ENCODE assay signal across 20 cellular contexts in genomic region chr3:117688583-117688982, GRCh38.
A peak's percentile ranks its signal among the peaks of the same experiment; 100 is the strongest.
DNase-seq lines count a peak whose midpoint lies in the region; TF ChIP-seq lines count a peak whose summit lies in the region.
"Had no signal": no experiment of that assay in that cellular context is flagged by ENCODE, and none has a peak within 500 bp of the region (broad histone marks: within the 10 kb centered on the region; RNA-seq: fewer than 3 reads in every experiment).

No MANE protein-coding gene starts in this region.

- H3K27me3 Mint-ChIP-seq in H9 (ENCODE audit: low read depth) (no peaks in the 10 kb centered on the region; the same call in 1 of the 2 replicates), Calu3 (ENCODE audit: unreplicated experiment) (no peaks in the 10 kb centered on the region)
- H3K27me3 Mint-ChIP-seq: IgD-negative memory B cell had no signal

- H3K9ac ChIP-seq in H9 (ENCODE audit: extremely low read depth, insufficient read length, low read length) (no peak overlapping the region), neural cell (ENCODE audit: low read length) (no peak overlapping the region)

- H3K27ac Mint-ChIP-seq in H9: no peak overlapping the region; a peak in 1 of 7 replicates
- no peak overlapping the region for H3K27ac Mint-ChIP-seq in Calu3 (ENCODE audit: unreplicated experiment)
- H3K27ac Mint-ChIP-seq: IgD-negative memory B cell; T-helper 2 cell treated with Interferon-gamma antibody and Interleukin-4, amounts not matched to agents 5 μg/mL and 100 μg/mL, for 36 hours had no signal

- no peak overlapping the region for H4K8ac ChIP-seq in H9 (replicated peaks; ENCODE audit: insufficient read length, low read depth, low read length)

- no peak overlapping the region for H3K4ac ChIP-seq in H9 (ENCODE audit: low read depth, low read length)

- no peaks in the 10 kb centered on the region for H3K9me3 ChIP-seq in H9 (ENCODE audit: control insufficient read depth, low read depth, low read length)
- H3K9me3 ChIP-seq in neural cell (ENCODE audit: low read length): no peaks in the 10 kb centered on the region
- no peaks in the 10 kb centered on the region for H3K9me3 ChIP-seq in breast epithelium
- H3K9me3 ChIP-seq: mucosa of descending colon, thoracic aorta had no signal

- DNase-seq in H9: peak; percentile 38
- DNase-seq in NCI-H187 treated with DMSO at 0.1 percent for 48 hours (lab: John Stamatoyannopoulos, UW): peak; percentile 84
- peak; percentile 68 for DNase-seq in NCI-H524 treated with DMSO at 0.1 percent for 48 hours (lab: John Stamatoyannopoulos, UW)
- no peak for DNase-seq in HuH-7.5 (ENCODE audit: low spot score)
- no peak for DNase-seq in Calu3
- no peak for DNase-seq in breast epithelium (ENCODE audit: low spot score in 2 of 2)
- DNase-seq in NCI-H82 (lab: John Stamatoyannopoulos, UW): no peak
- DNase-seq: activated CD4-positive, CD25-positive, alpha-beta regulatory T cell treated with anti-CD3 and anti-CD28 coated beads, Interleukin-2, amount 50 U/mL, for 72 hours; activated CD8-positive, alpha-beta memory T cell treated with anti-CD3 and anti-CD28 coated beads, Interleukin-2, amount 50 U/mL, for 48 hours; anterior cingulate cortex; left colon; mucosa of descending colon; NCI-H1048; occipital lobe; stimulated activated CD4-positive, alpha-beta T cell treated with anti-CD3 and anti-CD28 coated beads, Interleukin-2, amount 100 ng/mL, for 48 hours; stimulated activated CD8-positive, alpha-beta memory T cell treated with anti-CD3 and anti-CD28 coated beads, Interleukin-4, amount 100 ng/mL, for 48 hours had no signal

- no peaks in the 10 kb centered on the region for H3K79me1 ChIP-seq in H9 (ENCODE audit: insufficient read depth, low read depth, low read length, poor library complexity, severe bottlenecking)

- no TSS peak for BruUV-seq in Calu3 (replicated peaks; lab: Mats Ljungman, UMichigan)

- H3K23me2 ChIP-seq in H9 (ENCODE audit: insufficient read length, low read depth, low read length, poor library complexity, severe bottlenecking): no peaks in the 10 kb centered on the region

- H2AK5ac ChIP-seq in H9 (ENCODE audit: insufficient read length, low read length): no peak overlapping the region

- H4K5ac ChIP-seq in H9 (ENCODE audit: insufficient read length, low read depth, low read length): no peak overlapping the region

- TF ChIP-seq CTCF in H9 (conservative IDR thresholded peaks at IDR 0.05): no peak
- TF ChIP-seq CTCF in neural cell (IDR thresholded peaks at IDR 0.05; ENCODE audit: poor library complexity, severe bottlenecking): no peak
- no peak for TF ChIP-seq CTCF in Calu3 (IDR thresholded peaks at IDR 0.05; ENCODE audit: unreplicated experiment)
- no peak for TF ChIP-seq CTCF in breast epithelium (IDR thresholded peaks at IDR 0.05)

- H3K14ac ChIP-seq in H9 (ENCODE audit: insufficient read depth, low read length): no peak overlapping the region

- intact Hi-C loops in Calu3 (cut with micrococcal nuclease; ENCODE audit: unreplicated experiment): no loop called here
- intact Hi-C loops in breast epithelium (cut with DNase I; ENCODE audit: low total_unique reads): no loop called here

- no peaks in the 10 kb centered on the region for H3K79me2 ChIP-seq in H9 (ENCODE audit: insufficient read depth, low read length)
- no peaks in the 10 kb centered on the region for H3K79me2 ChIP-seq in neural cell (replicated peaks; ENCODE audit: insufficient read depth, low read length)

- H3K9me3 Mint-ChIP-seq in H9 (no peaks in the 10 kb centered on the region), Calu3 (ENCODE audit: low read depth, unreplicated experiment) (no peaks in the 10 kb centered on the region)
- H3K9me3 Mint-ChIP-seq: T-helper 2 cell treated with Interferon-gamma antibody and Interleukin-4, amounts not matched to agents 5 μg/mL and 100 μg/mL, for 36 hours had no signal

- H3K36me3 Mint-ChIP-seq in H9 (ENCODE audit: insufficient read depth in 1 of 3, low read depth in 3 of 3) (no peaks in the 10 kb centered on the region), Calu3 (ENCODE audit: insufficient read depth, unreplicated experiment) (no peaks in the 10 kb centered on the region)
- H3K36me3 Mint-ChIP-seq: IgD-negative memory B cell had no signal

- H3K4me1 Mint-ChIP-seq in H9: peaks cover 16 to 23% of the 10 kb centered on the region in 2 experiments
- no peaks in the 10 kb centered on the region for H3K4me1 Mint-ChIP-seq in Calu3 (ENCODE audit: low read depth, unreplicated experiment)
- H3K4me1 Mint-ChIP-seq: IgD-negative memory B cell had no signal

- H3K56ac ChIP-seq in H9 (ENCODE audit: insufficient read length, low read depth, low read length): no peak overlapping the region

- H3K36me3 ChIP-seq in neural cell (ENCODE audit: insufficient read depth, low read length): no peaks in the 10 kb centered on the region
- H3K36me3 ChIP-seq in breast epithelium: no peaks in the 10 kb centered on the region
- H3K36me3 ChIP-seq: thoracic aorta had no signal

- TF ChIP-seq POLR2A in breast epithelium (IDR thresholded peaks at IDR 0.05): no peak

- H4K20me1 ChIP-seq in H9 (ENCODE audit: control insufficient read depth, insufficient read depth, insufficient read length) (no peaks in the 10 kb centered on the region), neural cell (ENCODE audit: insufficient read depth) (no peaks in the 10 kb centered on the region)

- H2BK20ac ChIP-seq in H9 (ENCODE audit: low read depth, low read length, poor library complexity, severe bottlenecking): no peak overlapping the region

- peak; percentile 70 for TF ChIP-seq EP300 in neural cell (conservative IDR thresholded peaks at IDR 0.05; ENCODE audit: poor library complexity, severe bottlenecking)

- no peak overlapping the region for H3T11ph ChIP-seq in H9 (ENCODE audit: low read length)

- H3K27me3 ChIP-seq in H9 (ENCODE audit: insufficient read depth, low read length) (no peaks in the 10 kb centered on the region), neural cell (ENCODE audit: insufficient read depth, low read depth, low read length) (no peaks in the 10 kb centered on the region), breast epithelium (no peaks in the 10 kb centered on the region)

- H3K4me3 ChIP-seq in neural cell (ENCODE audit: low read length): peak overlapping the region; percentile 15
- no peak overlapping the region for H3K4me3 ChIP-seq in breast epithelium
- H3K4me3 ChIP-seq: mucosa of descending colon, thoracic aorta had no signal

- no peak overlapping the region for H3K18ac ChIP-seq in H9 (ENCODE audit: insufficient read length, low read depth, low read length)

- no peak overlapping the region for H2BK5ac ChIP-seq in H9 (ENCODE audit: insufficient read length, low read length)

- H3K23ac ChIP-seq in H9 (ENCODE audit: insufficient read length, low read depth, low read length): no peak overlapping the region

- H2AFZ ChIP-seq in H9 (ENCODE audit: low read length) (no peak overlapping the region), neural cell (ENCODE audit: low read depth, low read length) (no peak overlapping the region)

- CTCF ChIA-PET in Calu3 (lab: Charles Lee): interaction anchor here (0.6 kb wide), 1 partner anchor 185 kb away, joined by 4 read pairs; no protein-coding TSS in a partner anchor

- no peaks in the 10 kb centered on the region for H3K4me1 ChIP-seq in H9 (ENCODE audit: insufficient read depth, low read length)
- no peaks in the 10 kb centered on the region for H3K4me1 ChIP-seq in breast epithelium

- TF ChIP-seq RAD21 in neural cell (conservative IDR thresholded peaks at IDR 0.05): peak; percentile 15

- no peak overlapping the region for H2BK12ac ChIP-seq in H9 (ENCODE audit: insufficient read length, low read depth, low read length)

- H2BK15ac ChIP-seq in H9 (ENCODE audit: low read depth, low read length): no peak overlapping the region

- H4K91ac ChIP-seq in H9 (ENCODE audit: insufficient read length, low read depth, low read length): no peak overlapping the region

- H3K9me2 ChIP-seq in neural cell (ENCODE audit: insufficient read depth, low read length): no peaks in the 10 kb centered on the region

- no peak overlapping the region for H3K4me2 ChIP-seq in H9 (ENCODE audit: insufficient read depth, insufficient read length, low read length)
- peak overlapping the region; percentile 47 for H3K4me2 ChIP-seq in neural cell (ENCODE audit: low read length)

- H3K27ac ChIP-seq in H9 (ENCODE audit: insufficient read length, low read depth, low read length) (no peak overlapping the region), neural cell (ENCODE audit: low read length) (no peak overlapping the region), breast epithelium (no peak overlapping the region)
- H3K27ac ChIP-seq: thoracic aorta had no signal

- no peaks in the 10 kb centered on the region for H3F3A ChIP-seq in neural cell (ENCODE audit: insufficient read depth, low read length, poor library complexity, severe bottlenecking)

- no peak overlapping the region for H2BK120ac ChIP-seq in H9 (ENCODE audit: low read depth, low read length, poor library complexity, severe bottlenecking)

- H3K4me3 Mint-ChIP-seq in H9 (no peak overlapping the region), Calu3 (ENCODE audit: low read depth, unreplicated experiment) (no peak overlapping the region)
- H3K4me3 Mint-ChIP-seq: IgD-negative memory B cell; T-helper 2 cell treated with Interferon-gamma antibody and Interleukin-4, amounts not matched to agents 5 μg/mL and 100 μg/mL, for 36 hours had no signal

- WGBS in H9 (ENCODE audit: extremely low coverage, insufficient read length, low lambda C conversion rate): no CpG with 5 or more reads among the region's 3 CpGs

TF ChIP-seq in neural cell, 6 proteins besides CTCF, POLR2A, EP300 and RAD21:
- TF ChIP-seq EZH2 (IDR thresholded peaks at IDR 0.05; ENCODE audit: borderline replicate concordance, insufficient read depth, low read length, poor library complexity, severe bottlenecking): no peak
- no peak for TF ChIP-seq TAF1 (IDR thresholded peaks at IDR 0.05; ENCODE audit: low read depth)
- peak; percentile 50 for TF ChIP-seq POLR2AphosphoS5 (IDR thresholded peaks at IDR 0.05)
- TF ChIP-seq MXI1 (conservative IDR thresholded peaks at IDR 0.05; ENCODE audit: poor library complexity, severe bottlenecking): no peak

Comparison
In these comparisons a context has a peak if more than half of its experiments do, and no peak if none do; other contexts are left out.
1. DNase-seq: peak in H9 (single experiment), NCI-H187 treated with DMSO at 0.1 percent for 48 hours (single experiment) and NCI-H524 treated with DMSO at 0.1 percent for 48 hours (single experiment); none in HuH-7.5 (single experiment), Calu3 (single experiment), breast epithelium (0 of 2) and NCI-H82 (single experiment).